ENCODE assay signal across 13 cellular contexts in genomic region chr5:172438304-172438652, GRCh38. TPM values are rescaled to one million over a fixed set of nuclear protein-coding genes. Genes with fewer than 3 reads are reported as not detected.
DNase-seq lines count a peak whose midpoint lies in the region; ATAC-seq lines count a peak whose summit lies in the region.
"Had no signal": no experiment of that assay in that cellular context is flagged by ENCODE, and none has a peak within 500 bp of the region (broad histone marks: within the 10 kb centered on the region; RNA-seq: fewer than 3 reads in every experiment).

No MANE protein-coding gene starts in this region.

- DNase-seq in CD1c-positive myeloid dendritic cell (ENCODE audit: extremely low spot score) (peak; percentile 33), adipocyte (ENCODE audit: low read depth) (no peak), hippocampal formation (lab: John Stamatoyannopoulos, UW) (peak; percentile 55 to 85), HT-29 (ENCODE audit: low spot score) (no peak), RPMI8226 (no peak), HuH-7.5 (ENCODE audit: low spot score) (no peak)
- DNase-seq: activated CD4-positive, alpha-beta T cell treated with anti-CD3 and anti-CD28 coated beads, Interleukin-2, amount 10 ng/mL, durations not matched to agents 24 days and 14 days; T-helper 1 cell had no signal

- H3K4me3 ChIP-seq in adipocyte (ENCODE audit: low read length), result no peak overlapping the region

- no peaks in the 10 kb centered on the region for H3K9me3 Mint-ChIP-seq in stimulated activated memory B cell treated with anti-CD40 and anti-IgM and Interleukin-4, amounts not matched to agents 10 μg/mL and 1 μg/mL and 100 μg/mL, for 72 hours
- H3K9me3 Mint-ChIP-seq: activated CD4-positive, alpha-beta T cell treated with anti-CD3 and anti-CD28 coated beads, Interleukin-2, amount 10 ng/mL, durations not matched to agents 24 days and 14 days; activated T-helper 1 cell treated with anti-CD3 and anti-CD28 coated beads, Interleukin-12 subunit alpha, Interleukin-12 subunit beta, Interleukin-2, Interleukin-4 antibody, amounts not matched to agents 30 ng/mL and 10 ng/mL and 1 ng/mL, durations not matched to agents 14 hours and 24 hours and 36 hours; nephron had no signal

- peak; percentile 40 for ATAC-seq in stimulated activated memory B cell treated with anti-CD40 and anti-IgM and Interleukin-4, amounts not matched to agents 10 μg/mL and 1 μg/mL and 100 μg/mL, for 72 hours
- ATAC-seq in HG02885 (IDR thresholded peaks at IDR 0.05; ENCODE audit: poor library complexity, unreplicated experiment), result no peak

- no peaks in the 10 kb centered on the region for H3K27me3 ChIP-seq in adipocyte (replicated peaks; ENCODE audit: control insufficient read depth, insufficient read depth, low read length)

- no peaks in the 10 kb centered on the region for H3K36me3 ChIP-seq in adipocyte (ENCODE audit: control insufficient read depth, insufficient read depth, low read length, severe bottlenecking)

- H3K9ac ChIP-seq in adipocyte (ENCODE audit: low read length), result peak overlapping the region; percentile 17
- H3K9ac ChIP-seq: KMS-11 had no signal

- no peaks in the 10 kb centered on the region for H3K9me3 ChIP-seq in adipocyte (ENCODE audit: control insufficient read depth, low read length)

- H3K4me1 ChIP-seq in adipocyte (ENCODE audit: control insufficient read depth, insufficient read depth, low read length), result peaks cover 64% of the 10 kb centered on the region

- H3K4me1 Mint-ChIP-seq in stimulated activated memory B cell treated with anti-CD40 and anti-IgM and Interleukin-4, amounts not matched to agents 10 μg/mL and 1 μg/mL and 100 μg/mL, for 72 hours, result no peaks in the 10 kb centered on the region

- peaks cover 26% of the 10 kb centered on the region for H3K27me3 Mint-ChIP-seq in stimulated activated memory B cell treated with anti-CD40 and anti-IgM and Interleukin-4, amounts not matched to agents 10 μg/mL and 1 μg/mL and 100 μg/mL, for 72 hours

- no peak overlapping the region for H3K4me3 Mint-ChIP-seq in stimulated activated memory B cell treated with anti-CD40 and anti-IgM and Interleukin-4, amounts not matched to agents 10 μg/mL and 1 μg/mL and 100 μg/mL, for 72 hours
- H3K4me3 Mint-ChIP-seq: activated CD4-positive, alpha-beta T cell treated with anti-CD3 and anti-CD28 coated beads, Interleukin-2, amount 10 ng/mL, durations not matched to agents 24 days and 14 days; activated T-helper 1 cell treated with anti-CD3 and anti-CD28 coated beads, Interleukin-12 subunit alpha, Interleukin-12 subunit beta, Interleukin-2, Interleukin-4 antibody, amounts not matched to agents 30 ng/mL and 10 ng/mL and 1 ng/mL, durations not matched to agents 14 hours and 24 hours and 36 hours; nephron had no signal

- no peak overlapping the region for H3K27ac Mint-ChIP-seq in stimulated activated memory B cell treated with anti-CD40 and anti-IgM and Interleukin-4, amounts not matched to agents 10 μg/mL and 1 μg/mL and 100 μg/mL, for 72 hours
- H3K27ac Mint-ChIP-seq: activated CD4-positive, alpha-beta T cell treated with anti-CD3 and anti-CD28 coated beads, Interleukin-2, amount 10 ng/mL, durations not matched to agents 24 days and 14 days; activated T-helper 1 cell treated with anti-CD3 and anti-CD28 coated beads, Interleukin-12 subunit alpha, Interleukin-12 subunit beta, Interleukin-2, Interleukin-4 antibody, amounts not matched to agents 30 ng/mL and 10 ng/mL and 1 ng/mL, durations not matched to agents 14 hours and 24 hours and 36 hours; nephron had no signal

- no peaks in the 10 kb centered on the region for H3K36me3 Mint-ChIP-seq in stimulated activated memory B cell treated with anti-CD40 and anti-IgM and Interleukin-4, amounts not matched to agents 10 μg/mL and 1 μg/mL and 100 μg/mL, for 72 hours

RNA-seq across cellular contexts. Expression of gene SH3PXD2B, which starts 16.0 kb away (rescaled TPM):
- 1.3 and 1.9 TPM in 2 replicates for total RNA-seq in HT-29 (2014; rRNA removed; shearing (Covaris generic))

Comparison
In these comparisons a context has a peak if more than half of its experiments do, and no peak if none do; other contexts are left out.
1. DNase-seq: peak in CD1c-positive myeloid dendritic cell (single experiment) and hippocampal formation (2 of 2); none in adipocyte (single experiment), HT-29 (single experiment), RPMI8226 (single experiment) and HuH-7.5 (single experiment).